10 cellular contexts compared by ENCODE assay signal in genomic region chr1:28078680-28079626, GRCh38. TPM values are rescaled to one million over a fixed set of nuclear protein-coding genes. Genes with fewer than 3 reads are reported as not detected.
DNase-seq lines count a peak whose midpoint lies in the region; ATAC-seq and TF ChIP-seq lines count a peak whose summit lies in the region.
"Had no signal": no experiment of that assay in that cellular context is flagged by ENCODE, and none has a peak within 500 bp of the region (broad histone marks: within the 10 kb centered on the region; RNA-seq: fewer than 3 reads in every experiment).

No MANE protein-coding gene starts in this region.

- peaks cover 13% of the 10 kb centered on the region for H3F3A ChIP-seq in GM23248 (ENCODE audit: insufficient read depth)

- peaks cover 97% of the 10 kb centered on the region for H3K79me2 ChIP-seq in GM23248 (ENCODE audit: insufficient read depth)

- H3K4me1 ChIP-seq in GM23248 (ENCODE audit: insufficient read depth) (peaks cover 11% of the 10 kb centered on the region), psoas muscle (peaks cover 48% of the 10 kb centered on the region)

- peaks cover 8% of the 10 kb centered on the region for H3K36me3 Mint-ChIP-seq in T-helper 2 cell treated with Interferon-gamma antibody and Interleukin-4, amounts not matched to agents 5 μg/mL and 100 μg/mL, for 36 hours (ENCODE audit: low read depth)

- H3K9me3 ChIP-seq in GM23248 (ENCODE audit: low read depth) (no peaks in the 10 kb centered on the region), psoas muscle (no peaks in the 10 kb centered on the region)

- intact Hi-C loops in psoas muscle (cut with DNase I), result no loop called here

- no peak overlapping the region for H3K4me2 ChIP-seq in GM23248 (ENCODE audit: unreplicated experiment)

- H3K4me3 Mint-ChIP-seq in T-helper 2 cell treated with Interferon-gamma antibody and Interleukin-4, amounts not matched to agents 5 μg/mL and 100 μg/mL, for 36 hours, result no peak overlapping the region

- no peaks in the 10 kb centered on the region for H3K27me3 Mint-ChIP-seq in T-helper 2 cell treated with Interferon-gamma antibody and Interleukin-4, amounts not matched to agents 5 μg/mL and 100 μg/mL, for 36 hours (ENCODE audit: low read depth)

- H4K20me1 ChIP-seq in GM23248 (ENCODE audit: insufficient read depth), result no peaks in the 10 kb centered on the region

- in situ Hi-C loops in GM23248 (cut with MboI), result no loop called here

- DNase-seq in GM23248 (peak; percentile 74), glomerular visceral epithelial cell (ENCODE audit: extremely low spot score) (peak; percentile 90), psoas muscle (no peak), iPS-NIHi7 (ENCODE audit: extremely low spot score) (no peak), islet precursor cell (no peak)
- no peak for DNase-seq in T-helper 2 cell treated with Interferon-gamma antibody and Interleukin-4, amounts not matched to agents 5 μg/mL and 100 μg/mL, for 36 hours (ENCODE audit: low spot score)
- DNase-seq: DMS153, Karpas-422 had no signal

- no peaks in the 10 kb centered on the region for H3K9me2 ChIP-seq in GM23248 (ENCODE audit: insufficient read depth)

- WGBS in GM23248 (ENCODE audit: low coverage in 1 of 2, low lambda C conversion rate in 2 of 2, missing lambda C conversion rate in 2 of 2), 2 experiments, result 89 to 93% methylated on average over 8 of the region's 8 CpGs
- 60 to 75% (median 64%) methylated on average over 8 of the region's 8 CpGs for WGBS in psoas muscle, 3 donors

- no peak overlapping the region for H3K9ac ChIP-seq in GM23248

- H3K36me3 ChIP-seq in GM23248 (ENCODE audit: low read depth) (0 out of 2 replicates have a peak, but pooled peaks cover 2% of the 10 kb centered on the region), psoas muscle (ENCODE audit: insufficient read depth in 1 of 2, low read depth in 1 of 2) (peaks cover 0 to 17% of the 10 kb centered on the region in 2 donors)

- TF ChIP-seq CTCF in VCaP (conservative IDR thresholded peaks at IDR 0.05) (no peak), psoas muscle (IDR thresholded peaks at IDR 0.05) (no peak)

- no peaks in the 10 kb centered on the region for H3K9me3 Mint-ChIP-seq in T-helper 2 cell treated with Interferon-gamma antibody and Interleukin-4, amounts not matched to agents 5 μg/mL and 100 μg/mL, for 36 hours

- no peak overlapping the region for H3K27ac Mint-ChIP-seq in T-helper 2 cell treated with Interferon-gamma antibody and Interleukin-4, amounts not matched to agents 5 μg/mL and 100 μg/mL, for 36 hours

- peaks cover 13% of the 10 kb centered on the region for H3K4me1 Mint-ChIP-seq in T-helper 2 cell treated with Interferon-gamma antibody and Interleukin-4, amounts not matched to agents 5 μg/mL and 100 μg/mL, for 36 hours (ENCODE audit: low read depth)

- ATAC-seq in psoas muscle, result peak; percentile 70 to 87 (median 75)
- ATAC-seq in GM18873 (IDR thresholded peaks at IDR 0.05; ENCODE audit: low FRiP score, unreplicated experiment), result no peak

- no peak overlapping the region for H3K4me3 ChIP-seq in GM23248
- H3K4me3 ChIP-seq in psoas muscle, result peak overlapping the region; percentile 11

- no peak overlapping the region for H2AFZ ChIP-seq in GM23248

- H3K27ac ChIP-seq in GM23248 (no peak overlapping the region), VCaP (peak overlapping the region; percentile 25), psoas muscle (peak overlapping the region; percentile 74)

- H3K27me3 ChIP-seq in GM23248 (replicated peaks; ENCODE audit: insufficient read depth) (no peaks in the 10 kb centered on the region), psoas muscle (ENCODE audit: insufficient read depth in 3 of 3, low read length in 2 of 3) (no peaks in the 10 kb centered on the region)

RNA-seq across cellular contexts. Expression of gene EYA3, which starts 9.5 kb away (rescaled TPM):
- 16.9 and 19.2 TPM in 2 replicates for total RNA-seq in GM23248 (2014; rRNA removed; shearing (Covaris generic))
- polyA plus RNA-seq in GM23248 (2016; fragmentation: Nextera tagmentation; extraction: Ambion mirVana), result 8.6 and 9.1 TPM in 2 replicates
- total RNA-seq in psoas muscle, result 10 to 100 TPM; 13.1 to 15.3 (median 14.0) TPM
- polyA plus RNA-seq in psoas muscle, result 10 to 100 TPM in 1 of 3 donors, 1 to 10 TPM in 2; 3.6 to 10.8 (median 5.1) TPM

Comparison
In these comparisons a context has a peak if more than half of its experiments do, and no peak if none do; other contexts are left out.
1. DNase-seq: peak in GM23248 (single experiment) and glomerular visceral epithelial cell (single experiment); none in psoas muscle (0 of 2), T-helper 2 cell treated with Interferon-gamma antibody and Interleukin-4, amounts not matched to agents 5 μg/mL and 100 μg/mL, for 36 hours (single experiment), iPS-NIHi7 (single experiment) and islet precursor cell (single experiment).